ENCODE assay signal across 2 cellular contexts in the genomic region with DNA sequence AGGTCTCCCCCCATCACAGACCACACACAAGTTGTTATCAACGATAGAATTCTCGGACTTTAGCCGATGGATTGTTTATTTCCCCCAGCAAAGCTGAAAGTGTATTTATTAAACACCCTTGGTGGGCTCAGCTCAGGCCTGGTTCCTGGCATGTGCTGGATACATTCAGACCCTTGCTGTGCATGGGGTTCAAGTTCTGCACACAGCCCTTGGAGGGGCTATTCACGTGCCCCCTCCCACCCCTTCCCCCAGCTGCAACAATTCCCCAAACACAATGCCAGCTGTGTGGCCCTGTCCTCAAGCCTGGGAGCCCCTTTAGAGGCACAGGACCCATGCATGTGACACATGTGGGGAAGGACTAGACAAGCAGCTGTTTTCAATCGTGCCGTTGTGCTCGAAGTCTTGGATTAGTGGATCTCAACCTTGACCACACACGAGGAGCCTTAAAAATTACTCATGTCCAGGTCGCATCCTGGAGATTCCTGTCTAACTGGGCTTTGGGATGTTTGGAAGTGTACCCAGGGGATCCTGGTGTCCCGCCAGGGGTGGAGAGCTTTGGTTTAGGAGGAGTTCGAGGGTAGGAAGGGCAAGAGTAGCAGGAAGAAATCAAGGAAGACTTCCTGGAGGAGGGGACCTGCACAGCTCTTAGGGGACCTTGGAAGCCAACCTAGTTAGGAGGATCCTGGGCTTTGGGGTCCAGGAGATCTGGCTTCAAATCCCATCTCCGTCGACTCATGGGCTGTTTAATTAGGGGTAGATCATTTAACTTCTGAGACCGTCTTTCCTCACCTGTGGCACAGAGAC.
A peak's percentile ranks its signal among the peaks of the same experiment; 100 is the strongest.
TF ChIP-seq lines count a peak whose summit lies in the region.

No MANE protein-coding gene starts in this region.

TF ChIP-seq in A549, 52 proteins besides CTCF, POLR2A, EP300 and RAD21 (continued from another document):
- TF ChIP-seq POLR2AphosphoS2 (conservative IDR thresholded peaks at IDR 0.05; ENCODE audit: low read length) (no peak), ZFP36 (IDR thresholded peaks at IDR 0.05; ENCODE audit: borderline replicate concordance, partially characterized antibody) (peak; percentile 92)

TF ChIP-seq in endothelial cell of umbilical vein, 7 proteins besides CTCF, POLR2A, EP300 and RAD21 (continued from another document):
- TF ChIP-seq FOS (IDR thresholded peaks at IDR 0.05; ENCODE audit: borderline replicate concordance, insufficient read depth, low read length): no peak
- TF ChIP-seq GATA2 (IDR thresholded peaks at IDR 0.05; ENCODE audit: insufficient read depth, insufficient read length, low read depth, low read length): no peak
- TF ChIP-seq MYC (IDR thresholded peaks at IDR 0.05; ENCODE audit: low read depth, low read length): no peak
- TF ChIP-seq, protein P1, sequence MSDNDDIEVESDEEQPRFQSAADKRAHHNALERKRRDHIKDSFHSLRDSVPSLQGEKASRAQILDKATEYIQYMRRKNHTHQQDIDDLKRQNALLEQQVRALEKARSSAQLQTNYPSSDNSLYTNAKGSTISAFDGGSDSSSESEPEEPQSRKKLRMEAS (IDR thresholded peaks at IDR 0.05; ENCODE audit: insufficient read depth, insufficient read length): no peak
TF ChIP-seq in endothelial cell of umbilical vein: peak in this region for 0.
